8 cellular contexts compared by ENCODE assay signal in the genomic region with DNA sequence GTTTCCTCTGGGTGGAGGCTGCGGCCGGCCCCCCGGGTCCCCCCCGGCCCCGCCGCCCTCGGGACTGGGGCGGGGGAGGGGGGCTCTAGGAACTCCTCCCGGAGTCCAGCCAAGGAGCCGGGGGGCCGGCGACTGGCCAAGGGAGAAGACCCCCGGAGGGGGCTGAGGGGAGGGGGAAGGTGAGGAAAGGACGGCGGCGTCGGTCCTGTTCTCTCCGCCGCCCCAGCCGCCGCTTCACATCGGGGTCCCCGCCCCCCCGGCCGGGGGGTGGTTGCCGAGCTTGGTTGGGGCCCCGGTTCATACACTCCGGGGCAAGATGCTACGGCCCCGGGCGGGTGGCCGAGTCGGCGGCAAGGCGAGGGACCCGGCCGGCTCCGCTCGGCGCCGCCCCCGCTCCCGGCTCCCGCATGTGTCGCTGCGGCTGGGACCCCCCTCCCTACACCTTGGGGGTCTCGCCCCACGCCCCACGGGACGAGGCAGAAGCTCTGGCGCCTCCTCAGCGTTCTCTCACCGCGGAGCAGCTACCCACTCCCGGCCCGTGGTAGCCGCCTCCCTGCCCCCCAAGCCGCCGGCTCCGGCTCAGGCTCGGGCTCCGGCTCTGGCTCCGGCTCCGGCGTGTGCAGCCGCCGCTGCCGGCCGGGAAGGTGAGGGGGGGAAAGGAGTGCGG. TPM values are rescaled to one million over a fixed set of nuclear protein-coding genes. Genes with fewer than 3 reads are reported as not detected.
A peak's percentile ranks its signal among the peaks of the same experiment; 100 is the strongest.
DNase-seq lines count a peak whose midpoint lies in the region; ATAC-seq lines count a peak whose summit lies in the region.

No MANE protein-coding gene starts in this region.

- peaks cover 59% of the 10 kb centered on the region for H3K4me1 Mint-ChIP-seq in T-helper 17 cell

- peaks cover 0 to 8% of the 10 kb centered on the region in 2 donors for H3K36me3 ChIP-seq in muscle layer of duodenum (ENCODE audit: control insufficient read depth in 1 of 2, insufficient read depth in 2 of 2, low read length in 2 of 2)

- ATAC-seq in HG02973 (IDR thresholded peaks at IDR 0.05; ENCODE audit: unreplicated experiment), result peak; percentile 17
- peak; percentile 1 for ATAC-seq in T-helper 17 cell

- H3K4me3 ChIP-seq in muscle layer of duodenum (ENCODE audit: low read depth in 1 of 2, low read length in 2 of 2), result peak overlapping the region; percentile 95 to 96

- H3K27me3 Mint-ChIP-seq in T-helper 17 cell, result no peaks in the 10 kb centered on the region

- H3K27ac Mint-ChIP-seq in T-helper 17 cell, result peak overlapping the region; percentile 99

- peaks cover 0 to 43% of the 10 kb centered on the region in 2 donors for H3K4me1 ChIP-seq in muscle layer of duodenum (ENCODE audit: control insufficient read depth in 1 of 2, insufficient read depth in 2 of 2, low read length in 2 of 2)

- H3K27me3 ChIP-seq in muscle layer of duodenum (ENCODE audit: low read depth, low read length), result no peaks in the 10 kb centered on the region

- DNase-seq in activated CD4-positive, CD25-positive, alpha-beta regulatory T cell (lab: John Stamatoyannopoulos, UW), result peak in 3 of 4 experiments; percentile 4 to 62 (median 54)
- DNase-seq in activated CD4-positive, CD25-positive, alpha-beta regulatory T cell treated with anti-CD3 and anti-CD28 coated beads, Interleukin-2, amount 50 U/mL, for 72 hours, result no peak
- peak in 2 of 3 donors; percentile 20 to 27 for DNase-seq in T-helper 17 cell
- DNase-seq in effector CD4-positive, alpha-beta T cell, result peak; percentile 31
- DNase-seq in LoVo (ENCODE audit: low spot score), result no peak
- no peak for DNase-seq in GM19238 (ENCODE audit: insufficient read length, low spot score)

- peaks cover 11% of the 10 kb centered on the region for H3K36me3 Mint-ChIP-seq in T-helper 17 cell (ENCODE audit: low read depth)

- peak overlapping the region; percentile 96 for H3K4me3 Mint-ChIP-seq in T-helper 17 cell

- H3K27ac ChIP-seq in muscle layer of duodenum (ENCODE audit: low read length), result peak overlapping the region; percentile 55

- H3K9me3 ChIP-seq in T-helper 17 cell (ENCODE audit: control insufficient read depth, low read length, poor library complexity, severe bottlenecking) (no peaks in the 10 kb centered on the region), muscle layer of duodenum (ENCODE audit: control insufficient read depth in 1 of 2, low read length in 2 of 2) (no peaks in the 10 kb centered on the region)

RNA-seq across cellular contexts. Expression of a gene that starts 0.5 kb away (rescaled TPM):
- 100 to 1,000 TPM; 102 to 125 TPM for total RNA-seq in T-helper 17 cell

Comparison
In these comparisons a context has a peak if more than half of its experiments do, and no peak if none do; other contexts are left out.
1. DNase-seq: peak in activated CD4-positive, CD25-positive, alpha-beta regulatory T cell (3 of 4), T-helper 17 cell (2 of 3) and effector CD4-positive, alpha-beta T cell (single experiment); none in activated CD4-positive, CD25-positive, alpha-beta regulatory T cell treated with anti-CD3 and anti-CD28 coated beads, Interleukin-2, amount 50 U/mL, for 72 hours (single experiment), LoVo (single experiment) and GM19238 (single experiment).